Comparison of ENCODE assay signal across 8 cellular contexts in the genomic region with DNA sequence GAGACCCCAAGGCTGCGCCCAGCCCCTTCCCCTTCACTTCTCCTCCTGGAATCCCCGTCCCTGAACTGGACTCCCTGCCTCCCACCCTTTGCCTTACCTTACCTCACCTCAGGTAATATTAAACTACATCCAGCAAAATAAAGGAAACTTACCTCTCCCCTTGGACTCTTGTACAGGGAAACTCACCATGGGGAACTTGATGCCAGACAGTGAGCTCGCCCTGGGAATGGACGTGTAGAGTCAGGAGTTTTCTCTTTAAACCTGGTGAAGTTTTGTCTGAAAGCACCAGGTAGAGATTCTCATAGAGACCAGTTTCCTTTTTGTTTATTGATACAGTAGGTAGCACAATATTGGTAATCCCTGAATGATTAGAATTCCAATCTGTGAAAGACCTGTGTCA. TPM values are rescaled to one million over a fixed set of nuclear protein-coding genes. Genes with fewer than 3 reads are reported as not detected.
DNase-seq lines count a peak whose midpoint lies in the region; ATAC-seq and TF ChIP-seq lines count a peak whose summit lies in the region.

No MANE protein-coding gene starts in this region.

- H3K4me1 ChIP-seq in heart left ventricle: peaks cover 0 to 24% (median 2%) of the 10 kb centered on the region in 12 donors

- peaks cover 0 to 27% (median 2%) of the 10 kb centered on the region in 9 donors for H3K36me3 ChIP-seq in heart left ventricle

- 5 to 11% (median 8%) methylated on average over 4 of the region's 4 CpGs for WGBS in heart left ventricle, 4 donors

- peaks cover 37% of the 10 kb centered on the region for H3K36me3 Mint-ChIP-seq in T-helper 1 cell treated with Interleukin-12 subunit alpha and Interleukin-12 subunit beta and Interleukin-4 antibody, amounts not matched to agents 30 μg/mL and 1 μg/mL, for 36 hours (ENCODE audit: low read depth)
- peaks cover 13% of the 10 kb centered on the region for H3K36me3 Mint-ChIP-seq in progenitor cell of endocrine pancreas (ENCODE audit: insufficient read depth)

- H3K27me3 ChIP-seq in heart left ventricle: no peaks in the 10 kb centered on the region

- H3K4me3 ChIP-seq in heart left ventricle (peak overlapping the region; percentile 47 to 99 (median 74)), foreskin fibroblast (ENCODE audit: low read depth in 1 of 2, low read length in 2 of 2) (peak overlapping the region; percentile 75 to 79)

- no peaks in the 10 kb centered on the region for H3K9me3 Mint-ChIP-seq in T-helper 1 cell treated with Interleukin-12 subunit alpha and Interleukin-12 subunit beta and Interleukin-4 antibody, amounts not matched to agents 30 μg/mL and 1 μg/mL, for 36 hours
- no peaks in the 10 kb centered on the region for H3K9me3 Mint-ChIP-seq in progenitor cell of endocrine pancreas (ENCODE audit: low read depth)

- H3K4me3 Mint-ChIP-seq in T-helper 1 cell treated with Interleukin-12 subunit alpha and Interleukin-12 subunit beta and Interleukin-4 antibody, amounts not matched to agents 30 μg/mL and 1 μg/mL, for 36 hours: peak overlapping the region; percentile 97
- peak overlapping the region; percentile 79 for H3K4me3 Mint-ChIP-seq in progenitor cell of endocrine pancreas (ENCODE audit: low read depth)

- peak overlapping the region; percentile 70 to 100 (median 92) for H3K27ac ChIP-seq in heart left ventricle

- TF ChIP-seq POLR2A in heart left ventricle (IDR thresholded peaks at IDR 0.05): no peak

- ATAC-seq in heart left ventricle (peak in 2 of 4 donors; percentile 8 to 12), left cardiac atrium (no peak)

- DNase-seq in heart left ventricle (no peak), left cardiac atrium (no peak), foreskin fibroblast (peak in 1 of 2 donors; percentile 10), progenitor cell of endocrine pancreas (ENCODE audit: low spot score, unreplicated experiment) (no peak), hypothalamus (lab: John Stamatoyannopoulos, UW) (no peak)
- DNase-seq in effector CD4-positive, alpha-beta T cell: no peak
- DNase-seq in NK-92 treated with Interleukin-12 subunit alpha and Interleukin-12 subunit beta, amount 100 ng/mL, for 24 hours (lab: John Stamatoyannopoulos, UW): no peak

- H3K27me3 Mint-ChIP-seq in T-helper 1 cell treated with Interleukin-12 subunit alpha and Interleukin-12 subunit beta and Interleukin-4 antibody, amounts not matched to agents 30 μg/mL and 1 μg/mL, for 36 hours (ENCODE audit: low read depth): peaks cover 21% of the 10 kb centered on the region
- H3K27me3 Mint-ChIP-seq in progenitor cell of endocrine pancreas: peaks cover 53% of the 10 kb centered on the region

- H3K9me3 ChIP-seq in heart left ventricle: no peaks in the 10 kb centered on the region

- TF ChIP-seq CTCF in heart left ventricle (IDR thresholded peaks at IDR 0.05): no peak
- no peak for TF ChIP-seq CTCF in foreskin fibroblast (IDR thresholded peaks at IDR 0.05; ENCODE audit: low read depth, low read length)
- no peak for TF ChIP-seq CTCF in progenitor cell of endocrine pancreas (IDR thresholded peaks at IDR 0.05; ENCODE audit: unreplicated experiment)

- H3K4me1 Mint-ChIP-seq in T-helper 1 cell treated with Interleukin-12 subunit alpha and Interleukin-12 subunit beta and Interleukin-4 antibody, amounts not matched to agents 30 μg/mL and 1 μg/mL, for 36 hours (ENCODE audit: low read depth): peaks cover 30% of the 10 kb centered on the region
- peaks cover 4% of the 10 kb centered on the region for H3K4me1 Mint-ChIP-seq in progenitor cell of endocrine pancreas (ENCODE audit: low read depth)

- peak overlapping the region; percentile 94 for H3K27ac Mint-ChIP-seq in T-helper 1 cell treated with Interleukin-12 subunit alpha and Interleukin-12 subunit beta and Interleukin-4 antibody, amounts not matched to agents 30 μg/mL and 1 μg/mL, for 36 hours
- peak overlapping the region; percentile 84 for H3K27ac Mint-ChIP-seq in progenitor cell of endocrine pancreas

- intact Hi-C loops in heart left ventricle (cut with DNase I): loop anchor here in 8 of 10 donors (1.0 to 10.0 kb wide), 11 partner anchors 45 to 138 kb away; partner anchors contain the start of genes HLA-B (in 5 of the 8) and PSORS1C2 (in 1 of the 8)
- intact Hi-C loops in left cardiac atrium (cut with DNase I): no loop called here

RNA-seq across cellular contexts. Expression of gene HLA-C, which starts 0.5 kb away (rescaled TPM):
- total RNA-seq in heart left ventricle: 1,000 to 10,000 TPM in 1 of 9 donors, 100 to 1,000 TPM in 8; 160 to 1,096 (median 318) TPM
- 100 to 1,000 TPM; 182 to 211 TPM for polyA plus RNA-seq in heart left ventricle
- 100 to 1,000 TPM; 235 to 362 TPM for total RNA-seq in left cardiac atrium
- total RNA-seq in progenitor cell of endocrine pancreas: 137 and 141 TPM in 2 replicates

Comparison
In these comparisons a context has a peak if more than half of its experiments do, and no peak if none do; other contexts are left out.
1. intact Hi-C loops: an anchor here in heart left ventricle (1.0 to 10.0 kb wide); none called in left cardiac atrium.